8 cellular contexts compared by ENCODE assay signal in the genomic region with DNA sequence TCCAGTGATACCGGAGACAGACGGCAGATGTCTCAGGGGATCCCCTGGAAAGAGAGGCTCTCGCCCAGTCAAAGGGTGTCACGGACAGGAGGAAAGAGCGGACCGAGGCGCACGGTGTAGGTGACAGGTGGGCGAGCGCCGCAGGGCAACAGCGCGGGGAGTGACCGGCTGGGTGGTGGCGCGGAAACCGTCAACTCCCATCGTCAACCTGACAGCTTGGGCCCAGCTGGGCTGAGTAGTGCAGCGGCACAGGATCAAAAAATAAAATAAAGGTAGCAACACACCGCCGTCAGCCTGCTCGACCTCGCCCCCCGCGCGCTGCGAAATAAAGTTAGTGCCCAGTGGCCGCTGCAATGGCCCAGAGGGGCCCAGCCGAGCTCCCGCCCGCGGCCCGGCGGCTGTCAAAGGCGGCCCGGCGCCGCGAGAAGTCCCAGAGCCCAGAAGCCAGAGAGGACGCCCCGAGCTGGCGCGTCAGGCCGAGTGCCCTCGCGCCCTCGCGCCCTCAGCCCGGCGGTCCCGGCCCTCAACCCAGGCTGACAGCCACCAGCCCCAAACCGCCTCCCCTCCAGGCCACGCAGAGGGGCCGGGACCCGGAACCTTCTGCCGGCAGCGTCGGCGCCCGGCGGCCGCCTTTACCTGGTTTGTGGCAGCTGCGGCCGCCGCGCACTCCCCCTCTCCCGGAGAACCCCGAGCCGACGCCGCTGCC. TPM values are rescaled to one million over a fixed set of nuclear protein-coding genes. Genes with fewer than 3 reads are reported as not detected.
A peak's percentile ranks its signal among the peaks of the same experiment; 100 is the strongest.
DNase-seq lines count a peak whose midpoint lies in the region; ATAC-seq and TF ChIP-seq lines count a peak whose summit lies in the region.

A gene with protein sequence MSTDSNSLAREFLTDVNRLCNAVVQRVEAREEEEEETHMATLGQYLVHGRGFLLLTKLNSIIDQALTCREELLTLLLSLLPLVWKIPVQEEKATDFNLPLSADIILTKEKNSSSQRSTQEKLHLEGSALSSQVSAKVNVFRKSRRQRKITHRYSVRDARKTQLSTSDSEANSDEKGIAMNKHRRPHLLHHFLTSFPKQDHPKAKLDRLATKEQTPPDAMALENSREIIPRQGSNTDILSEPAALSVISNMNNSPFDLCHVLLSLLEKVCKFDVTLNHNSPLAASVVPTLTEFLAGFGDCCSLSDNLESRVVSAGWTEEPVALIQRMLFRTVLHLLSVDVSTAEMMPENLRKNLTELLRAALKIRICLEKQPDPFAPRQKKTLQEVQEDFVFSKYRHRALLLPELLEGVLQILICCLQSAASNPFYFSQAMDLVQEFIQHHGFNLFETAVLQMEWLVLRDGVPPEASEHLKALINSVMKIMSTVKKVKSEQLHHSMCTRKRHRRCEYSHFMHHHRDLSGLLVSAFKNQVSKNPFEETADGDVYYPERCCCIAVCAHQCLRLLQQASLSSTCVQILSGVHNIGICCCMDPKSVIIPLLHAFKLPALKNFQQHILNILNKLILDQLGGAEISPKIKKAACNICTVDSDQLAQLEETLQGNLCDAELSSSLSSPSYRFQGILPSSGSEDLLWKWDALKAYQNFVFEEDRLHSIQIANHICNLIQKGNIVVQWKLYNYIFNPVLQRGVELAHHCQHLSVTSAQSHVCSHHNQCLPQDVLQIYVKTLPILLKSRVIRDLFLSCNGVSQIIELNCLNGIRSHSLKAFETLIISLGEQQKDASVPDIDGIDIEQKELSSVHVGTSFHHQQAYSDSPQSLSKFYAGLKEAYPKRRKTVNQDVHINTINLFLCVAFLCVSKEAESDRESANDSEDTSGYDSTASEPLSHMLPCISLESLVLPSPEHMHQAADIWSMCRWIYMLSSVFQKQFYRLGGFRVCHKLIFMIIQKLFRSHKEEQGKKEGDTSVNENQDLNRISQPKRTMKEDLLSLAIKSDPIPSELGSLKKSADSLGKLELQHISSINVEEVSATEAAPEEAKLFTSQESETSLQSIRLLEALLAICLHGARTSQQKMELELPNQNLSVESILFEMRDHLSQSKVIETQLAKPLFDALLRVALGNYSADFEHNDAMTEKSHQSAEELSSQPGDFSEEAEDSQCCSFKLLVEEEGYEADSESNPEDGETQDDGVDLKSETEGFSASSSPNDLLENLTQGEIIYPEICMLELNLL (N-terminal part only) (minus strand): TSS at position 700 of the 706 bp plus-strand sequence. CDS start 36,489 bp downstream, outside the sequence.

- H3K9me3 ChIP-seq in GM23248 (ENCODE audit: low read depth), result no peaks in the 10 kb centered on the region
- H3K9me3 ChIP-seq in body of pancreas, result no peaks in the 10 kb centered on the region
- no peaks in the 10 kb centered on the region for H3K9me3 ChIP-seq in iPS-15b (ENCODE audit: control insufficient read depth, insufficient read depth, low read length)

- TF ChIP-seq POLR2A in body of pancreas (IDR thresholded peaks at IDR 0.05), result peak; percentile 54 to 72 (median 72)

- peak within 1 kb of the TSS; percentile 90 for H3K4me2 ChIP-seq in GM23248 (ENCODE audit: unreplicated experiment)

- H3K9ac ChIP-seq in GM23248 (peak within 1 kb of the TSS; percentile 86), iPS-15b (ENCODE audit: low read depth, low read length) (peak within 1 kb of the TSS; percentile 47)

- in situ Hi-C loops in GM23248 (cut with MboI), result loop anchor here (25.0 kb wide), 1 partner anchor 96 kb away; no protein-coding TSS in a partner anchor

- no peaks in the 10 kb centered on the region for H3K27me3 Mint-ChIP-seq in T-helper 2 cell treated with Interferon-gamma antibody and Interleukin-4, amounts not matched to agents 5 μg/mL and 100 μg/mL, for 36 hours (ENCODE audit: low read depth)

- H3F3A ChIP-seq in GM23248 (ENCODE audit: insufficient read depth), result no peaks in the 10 kb centered on the region

- H3K36me3 ChIP-seq in GM23248 (ENCODE audit: low read depth) (no peaks in the 10 kb centered on the region), body of pancreas (replicated peaks in 1 of 2; ENCODE audit: insufficient read depth in 1 of 2, low read depth in 2 of 2) (no peaks in the 10 kb centered on the region), iPS-15b (ENCODE audit: control insufficient read depth, insufficient read depth, low read length) (no peaks in the 10 kb centered on the region)

- no peaks in the 10 kb centered on the region for H3K9me2 ChIP-seq in GM23248 (ENCODE audit: insufficient read depth)

- intact Hi-C loops in body of pancreas (cut with DNase I), result no loop called here

- H3K27ac Mint-ChIP-seq in T-helper 2 cell treated with Interferon-gamma antibody and Interleukin-4, amounts not matched to agents 5 μg/mL and 100 μg/mL, for 36 hours, result peak within 1 kb of the TSS; percentile 99

- peak within 1 kb of the TSS; percentile 94 for H3K4me3 Mint-ChIP-seq in T-helper 2 cell treated with Interferon-gamma antibody and Interleukin-4, amounts not matched to agents 5 μg/mL and 100 μg/mL, for 36 hours

- H4K20me1 ChIP-seq in GM23248 (ENCODE audit: insufficient read depth), result no peaks in the 10 kb centered on the region

- 1 to 3% methylated on average over 47 to 54 of the region's 71 CpGs for WGBS in GM23248 (ENCODE audit: low coverage in 1 of 2, low lambda C conversion rate in 2 of 2, missing lambda C conversion rate in 2 of 2), 2 experiments
- WGBS in body of pancreas, 2 donors, result 0% methylated on average over 10 to 53 of the region's 71 CpGs

- ATAC-seq in body of pancreas, result peak; percentile 63

- peak; percentile 63 for DNase-seq in GM10266 (ENCODE audit: extremely low spot score)
- DNase-seq in GM23248, result peak; percentile 78
- DNase-seq in KG1 (lab: John Stamatoyannopoulos, UW), result peak; percentile 87
- peak; percentile 54 for DNase-seq in T-helper 2 cell treated with Interferon-gamma antibody and Interleukin-4, amounts not matched to agents 5 μg/mL and 100 μg/mL, for 36 hours (ENCODE audit: low spot score)
- DNase-seq in body of pancreas, result peak; percentile 49 to 62 (median 52)
- no peak for DNase-seq in skeletal muscle cell (ENCODE audit: low read depth)
- DNase-seq in COLO829 (ENCODE audit: low spot score), result no peak

- H3K4me1 Mint-ChIP-seq in T-helper 2 cell treated with Interferon-gamma antibody and Interleukin-4, amounts not matched to agents 5 μg/mL and 100 μg/mL, for 36 hours (ENCODE audit: low read depth), result peaks cover 46% of the 10 kb centered on the region

- H3K9me3 Mint-ChIP-seq in T-helper 2 cell treated with Interferon-gamma antibody and Interleukin-4, amounts not matched to agents 5 μg/mL and 100 μg/mL, for 36 hours, result no peaks in the 10 kb centered on the region

- peaks cover 51% of the 10 kb centered on the region for H3K79me2 ChIP-seq in GM23248 (ENCODE audit: insufficient read depth)

- H3K4me3 ChIP-seq in GM23248, result peak within 1 kb of the TSS; percentile 85
- peak within 1 kb of the TSS; percentile 44 to 92 for H3K4me3 ChIP-seq in body of pancreas
- peak within 1 kb of the TSS; percentile 71 for H3K4me3 ChIP-seq in iPS-15b (ENCODE audit: low read depth, low read length)
- H3K4me3 ChIP-seq in skeletal muscle cell (ENCODE audit: low read depth, low read length), result peak within 1 kb of the TSS; percentile 75

- H3K36me3 Mint-ChIP-seq in T-helper 2 cell treated with Interferon-gamma antibody and Interleukin-4, amounts not matched to agents 5 μg/mL and 100 μg/mL, for 36 hours (ENCODE audit: low read depth), result peaks cover 1% of the 10 kb centered on the region

- H3K27me3 ChIP-seq in GM23248 (replicated peaks; ENCODE audit: insufficient read depth), result no peaks in the 10 kb centered on the region
- no peaks in the 10 kb centered on the region for H3K27me3 ChIP-seq in body of pancreas
- H3K27me3 ChIP-seq in iPS-15b (ENCODE audit: control insufficient read depth, insufficient read depth, low read length), result peaks cover 17% of the 10 kb centered on the region

- H3K27ac ChIP-seq in GM23248 (peak within 1 kb of the TSS; percentile 67), body of pancreas (peak within 1 kb of the TSS; percentile 85 to 98 (median 91))

- H3K4me1 ChIP-seq in GM23248 (ENCODE audit: insufficient read depth) (peaks cover 15% of the 10 kb centered on the region), body of pancreas (peaks cover 20% of the 10 kb centered on the region), iPS-15b (ENCODE audit: control insufficient read depth, insufficient read depth, low read length) (no peaks in the 10 kb centered on the region)

- TF ChIP-seq CTCF in GM10266 (IDR thresholded peaks at IDR 0.05; ENCODE audit: control insufficient read depth, insufficient read depth, low read depth, missing control alignments) (peak; percentile 36), body of pancreas (IDR thresholded peaks at IDR 0.05) (peak in 2 of 7 experiments; percentile 19 to 26)

- peak within 1 kb of the TSS; percentile 98 for H2AFZ ChIP-seq in GM23248

RNA-seq across cellular contexts. Expression of the gene that starts here (rescaled TPM):
- 5.9 and 9.0 TPM in 2 replicates for total RNA-seq in GM23248 (2014; rRNA removed; shearing (Covaris generic))
- polyA plus RNA-seq in GM23248 (2016; fragmentation: Nextera tagmentation; extraction: Ambion mirVana), result 3.7 and 5.1 TPM in 2 replicates
- total RNA-seq in body of pancreas, result 10 to 100 TPM; 16.5 to 21.0 TPM

Comparison
In these comparisons a context has a peak if more than half of its experiments do, and no peak if none do; other contexts are left out.
1. DNase-seq: peak in GM10266 (single experiment), GM23248 (single experiment), KG1 (single experiment), T-helper 2 cell treated with Interferon-gamma antibody and Interleukin-4, amounts not matched to agents 5 μg/mL and 100 μg/mL, for 36 hours (single experiment) and body of pancreas (4 of 4); none in skeletal muscle cell (single experiment) and COLO829 (single experiment).
2. Peak in every context shown above with its lines, with median percentiles within 50 percentile points of each other: H3K4me3 ChIP-seq.